In genomic region chr13:41222259-41222852, GRCh38 we compare ENCODE assay signal across 8 cellular contexts.
A peak's percentile ranks its signal among the peaks of the same experiment; 100 is the strongest.
DNase-seq lines count a peak whose midpoint lies in the region; ATAC-seq, FAIRE-seq and TF ChIP-seq lines count a peak whose summit lies in the region.

No MANE protein-coding gene starts in this region.

- no peak for ATAC-seq in HG03521 (IDR thresholded peaks at IDR 0.05; ENCODE audit: unreplicated experiment)

- DNase-seq in GDM1 (lab: John Stamatoyannopoulos, UW) (peak; percentile 42), H54 (ENCODE audit: insufficient read length, low spot score) (no peak), NB4 (ENCODE audit: low read depth) (peak; percentile 66), kidney glomerular epithelial cell (lab: John Stamatoyannopoulos, UW) (peak; percentile 65)
- DNase-seq in central memory CD4-positive, alpha-beta T cell: peak; percentile 47
- peak in 2 of 3 experiments; percentile 7 to 41 for DNase-seq in stimulated activated CD4-positive, alpha-beta T cell treated with anti-CD3 and anti-CD28 coated beads, TNF-alpha, amount 100 ng/mL, for 4 hours (ENCODE audit: low read depth in 3 of 3)

- TF ChIP-seq CTCF in NB4 (IDR thresholded peaks at IDR 0.05; ENCODE audit: low read depth, low read length): peak; percentile 79
- peak; percentile 67 for TF ChIP-seq CTCF in VCaP (conservative IDR thresholded peaks at IDR 0.05)

- no peak overlapping the region for H3K4me3 ChIP-seq in NB4 (ENCODE audit: low read depth, low read length)

- peak; percentile 80 for FAIRE-seq in H54 (lab: Jason Lieb, UNC)

- TF ChIP-seq POLR2A in H54 (IDR thresholded peaks at IDR 0.05; ENCODE audit: low read depth, low read length) (no peak), NB4 (IDR thresholded peaks at IDR 0.05; ENCODE audit: extremely low read depth, insufficient read length) (no peak)

- H3K27ac ChIP-seq in VCaP: peak overlapping the region; percentile 69
